ENCODE assay signal across 32 cellular contexts in the genomic region with DNA sequence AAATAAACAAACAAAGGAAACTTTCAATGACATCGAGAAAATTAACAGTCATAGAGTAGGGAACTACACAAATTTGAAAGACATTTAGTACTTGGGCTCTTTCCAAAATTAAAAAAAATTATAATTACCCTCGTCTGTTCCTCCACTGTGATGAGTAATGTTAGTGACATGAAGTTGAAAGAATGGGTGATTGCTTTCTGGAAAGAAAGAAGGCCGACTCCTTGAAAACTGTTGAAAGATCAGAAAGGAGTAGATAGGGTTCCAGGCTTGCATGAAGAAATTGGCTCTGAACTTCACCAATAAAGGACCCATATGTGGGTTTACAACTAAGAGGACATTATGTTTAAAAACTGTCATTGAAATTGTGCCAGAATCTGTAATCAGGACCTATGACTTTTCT. TPM values are rescaled to one million over a fixed set of nuclear protein-coding genes. Genes with fewer than 3 reads are reported as not detected.
A peak's percentile ranks its signal among the peaks of the same experiment; 100 is the strongest.
DNase-seq lines count a peak whose midpoint lies in the region; ATAC-seq, FAIRE-seq and TF ChIP-seq lines count a peak whose summit lies in the region.
"Had no signal": no experiment of that assay in that cellular context is flagged by ENCODE, and none has a peak within 500 bp of the region (broad histone marks: within the 10 kb centered on the region; RNA-seq: fewer than 3 reads in every experiment).

No MANE protein-coding gene starts in this region.

- H3K4me1 Mint-ChIP-seq in HFFc6 (ENCODE audit: low read depth) = peaks cover 39% of the 10 kb centered on the region
- no peaks in the 10 kb centered on the region for H3K4me1 Mint-ChIP-seq in type B pancreatic cell (ENCODE audit: unreplicated experiment)
- H3K4me1 Mint-ChIP-seq: CD14-positive monocyte, neural crest cell had no signal

- H3K27me3 ChIP-seq in bronchial epithelial cell (ENCODE audit: control insufficient read depth, insufficient read depth, low read length) = no peaks in the 10 kb centered on the region
- H3K27me3 ChIP-seq: pancreas, upper lobe of right lung had no signal

- POLR2A ChIA-PET in GM10248 (lab: Yijun Ruan, JAX) = no interaction called here

- H3K36me3 ChIP-seq in bronchial epithelial cell (ENCODE audit: control insufficient read depth, insufficient read depth, low read length) = no peaks in the 10 kb centered on the region
- H3K36me3 ChIP-seq: pancreas, upper lobe of right lung had no signal

- no peaks in the 10 kb centered on the region for H3K9me3 Mint-ChIP-seq in HFFc6
- H3K9me3 Mint-ChIP-seq in type B pancreatic cell = peaks cover 6% of the 10 kb centered on the region
- H3K9me3 Mint-ChIP-seq: activated naive CD4-positive, alpha-beta T cell treated with anti-CD3 and anti-CD28 coated beads for 36 hours had no signal

- H3K4me3 ChIP-seq in bronchial epithelial cell (ENCODE audit: low read depth, low read length) (no peak overlapping the region), fibroblast of villous mesenchyme (ENCODE audit: low read depth, low read length) (no peak overlapping the region)
- H3K4me3 ChIP-seq: pancreas, skin epidermis, upper lobe of right lung had no signal

- H3K27me3 Mint-ChIP-seq in HFFc6 (ENCODE audit: insufficient read depth) (no peaks in the 10 kb centered on the region; the same call in 1 of the 2 replicates), type B pancreatic cell (no peaks in the 10 kb centered on the region)

- ATAC-seq in GM19035 (IDR thresholded peaks at IDR 0.05; ENCODE audit: unreplicated experiment) (no peak), HG03432 (IDR thresholded peaks at IDR 0.05; ENCODE audit: unreplicated experiment) (no peak)
- ATAC-seq: activated CD8-positive, alpha-beta T cell treated with anti-CD3 and anti-CD28 coated beads, Interleukin-2, amount 10 ng/mL, durations not matched to agents 7 days and 5 days; left lobe of liver; pancreas; upper lobe of right lung had no signal

- FAIRE-seq in bronchial epithelial cell (lab: Jason Lieb, UNC) = no peak
- FAIRE-seq: H1, pancreas had no signal

- no peak overlapping the region; the same call in 1 of the 2 replicates for H3K4me3 Mint-ChIP-seq in HFFc6
- no peak overlapping the region for H3K4me3 Mint-ChIP-seq in type B pancreatic cell
- H3K4me3 Mint-ChIP-seq: activated CD8-positive, alpha-beta T cell treated with anti-CD3 and anti-CD28 coated beads, Interleukin-2, amount 10 ng/mL, durations not matched to agents 7 days and 5 days; activated naive CD4-positive, alpha-beta T cell treated with anti-CD3 and anti-CD28 coated beads for 36 hours; CD14-positive monocyte; neural crest cell; T-helper 2 cell treated with Interferon-gamma antibody and Interleukin-4, amounts not matched to agents 5 μg/mL and 100 μg/mL, for 36 hours had no signal

- H3K36me3 Mint-ChIP-seq in HFFc6 (ENCODE audit: low read depth) (no peaks in the 10 kb centered on the region), type B pancreatic cell (no peaks in the 10 kb centered on the region)
- H3K36me3 Mint-ChIP-seq: CD14-positive monocyte had no signal

- CTCF ChIA-PET in GM10248 (lab: Yijun Ruan, JAX) = no interaction called here

- H3K27ac Mint-ChIP-seq in HFFc6 = peak overlapping the region; percentile 0
- H3K27ac Mint-ChIP-seq in type B pancreatic cell = no peak overlapping the region
- H3K27ac Mint-ChIP-seq: activated CD8-positive, alpha-beta T cell treated with anti-CD3 and anti-CD28 coated beads, Interleukin-2, amount 10 ng/mL, durations not matched to agents 7 days and 5 days; activated naive CD4-positive, alpha-beta T cell treated with anti-CD3 and anti-CD28 coated beads for 36 hours; CD14-positive monocyte; T-helper 2 cell treated with Interferon-gamma antibody and Interleukin-4, amounts not matched to agents 5 μg/mL and 100 μg/mL, for 36 hours had no signal

- DNase-seq in AG20443 (ENCODE audit: low spot score) (peak; percentile 51), HFFc6 (peak; percentile 52), bronchial epithelial cell (ENCODE audit: low read depth) (peak; percentile 38), fibroblast of villous mesenchyme (ENCODE audit: low read depth) (peak; percentile 33), type B pancreatic cell (ENCODE audit: extremely low spot score, unreplicated experiment) (no peak), GM10248 (ENCODE audit: extremely low spot score) (no peak)
- DNase-seq: activated CD4-positive, alpha-beta T cell treated with anti-CD3 and anti-CD28 coated beads for 4 hours; activated CD8-positive, alpha-beta T cell treated with anti-CD3 and anti-CD28 coated beads, Interleukin-2, amount 10 ng/mL, durations not matched to agents 7 days and 5 days; activated naive CD4-positive, alpha-beta T cell treated with anti-CD3 and anti-CD28 coated beads for 36 hours; amniotic stem cell; Caco-2; DMS79; foreskin melanocyte; hippocampal formation; MM.1S; NCI-H1105 treated with DMSO at 0.1 percent for 48 hours; NCI-H187 treated with DMSO at 0.1 percent for 48 hours; NCI-H524 treated with DMSO at 0.1 percent for 48 hours; NK-92 treated with Interleukin-12 subunit alpha and Interleukin-12 subunit beta, amount 100 ng/mL, for 24 hours; pancreas; retina; SHP77; stimulated activated naive CD4-positive, alpha-beta T cell; upper lobe of right lung had no signal

- TF ChIP-seq CTCF in HFFc6 (IDR thresholded peaks at IDR 0.05) = no peak
- TF ChIP-seq CTCF in bronchial epithelial cell (IDR thresholded peaks at IDR 0.05; ENCODE audit: insufficient read depth, low read length, severe bottlenecking) = no peak
- no peak for TF ChIP-seq CTCF in fibroblast of villous mesenchyme (IDR thresholded peaks at IDR 0.05; ENCODE audit: insufficient read depth, low read depth, low read length)
- TF ChIP-seq CTCF in type B pancreatic cell (conservative IDR thresholded peaks at IDR 0.05) = no peak
- no peak for TF ChIP-seq CTCF in GM10248 (IDR thresholded peaks at IDR 0.05; ENCODE audit: control extremely low read depth, extremely low read depth, low read depth, missing control alignments)

RNA-seq across cellular contexts. Expression of gene MOCS2, which starts 20.6 kb away (rescaled TPM):
- total RNA-seq in HFFc6 (2021; fragmentation: NEBNext Ultra II Directional; extraction: Animal tissue kit (Norgen Biotek cat#: 25700)) = 10 to 100 TPM; 51.2 to 58.7 (median 54.9) TPM
- total RNA-seq in bronchial epithelial cell = 15.8 and 17.0 TPM in 2 replicates
- 47.7 and 60.9 TPM in 2 replicates for total RNA-seq in fibroblast of villous mesenchyme
- total RNA-seq in type B pancreatic cell (ENCODE audit: low replicate concordance) = 17.3 and 22.5 TPM in 2 replicates

Comparison
In these comparisons a context has a peak if more than half of its experiments do, and no peak if none do; other contexts are left out.
1. DNase-seq: peak in AG20443 (single experiment), HFFc6 (single experiment), bronchial epithelial cell (single experiment) and fibroblast of villous mesenchyme (single experiment); none in type B pancreatic cell (single experiment) and GM10248 (single experiment).